ENCODE assay signal across 8 cellular contexts in genomic region chr2:175180701-175181103, GRCh38. TPM values are rescaled to one million over a fixed set of nuclear protein-coding genes. Genes with fewer than 3 reads are reported as not detected.
DNase-seq lines count a peak whose midpoint lies in the region; ATAC-seq and TF ChIP-seq lines count a peak whose summit lies in the region.

No MANE protein-coding gene starts in this region.

- H3K27ac ChIP-seq in GM23248 = peak overlapping the region; percentile 52
- H3K27ac ChIP-seq in lower lobe of right lung = peak overlapping the region; percentile 84

- peaks cover 37% of the 10 kb centered on the region for H3K36me3 Mint-ChIP-seq in WTC11

- H3K27me3 ChIP-seq in GM23248 (replicated peaks; ENCODE audit: insufficient read depth) = no peaks in the 10 kb centered on the region
- H3K27me3 ChIP-seq in lower lobe of right lung (ENCODE audit: low read depth) = no peaks in the 10 kb centered on the region

- H3F3A ChIP-seq in GM23248 (ENCODE audit: insufficient read depth) = peaks cover 30% of the 10 kb centered on the region; the same call in 1 of the 2 replicates

- H3K4me2 ChIP-seq in GM23248 (ENCODE audit: unreplicated experiment) = peak overlapping the region; percentile 93

- peaks cover 37% of the 10 kb centered on the region for H3K36me3 ChIP-seq in GM23248 (ENCODE audit: low read depth)
- peaks cover 41% of the 10 kb centered on the region for H3K36me3 ChIP-seq in lower lobe of right lung

- intact Hi-C loops in lower lobe of right lung (cut with DNase I) = no loop called here

- WGBS in GM23248 (ENCODE audit: low coverage in 1 of 2, low lambda C conversion rate in 2 of 2, missing lambda C conversion rate in 2 of 2), 2 experiments = 5 to 8% methylated on average over 10 of the region's 10 CpGs

- H3K4me1 ChIP-seq in GM23248 (ENCODE audit: insufficient read depth) = peaks cover 11% of the 10 kb centered on the region; the same call in 1 of the 2 replicates
- peaks cover 17% of the 10 kb centered on the region for H3K4me1 ChIP-seq in lower lobe of right lung

- peak overlapping the region; percentile 94 for H3K9ac ChIP-seq in GM23248

- H3K27me3 Mint-ChIP-seq in WTC11 (ENCODE audit: low read depth) = no peaks in the 10 kb centered on the region; the same call in 1 of the 2 replicates

- in situ Hi-C loops in GM23248 (cut with MboI) = no loop called here

- H3K4me3 ChIP-seq in GM12865 (ENCODE audit: low read depth, low read length) (peak overlapping the region; percentile 82), GM23248 (peak overlapping the region; percentile 97), lower lobe of right lung (peak overlapping the region; percentile 84)

- peak; percentile 51; the same call in 1 of the 2 replicates for ATAC-seq in WTC11
- ATAC-seq in lower lobe of right lung = peak; percentile 78 to 83

- peaks cover 12% of the 10 kb centered on the region for H3K4me1 Mint-ChIP-seq in WTC11

- no peak for TF ChIP-seq CTCF in GM12865 (IDR thresholded peaks at IDR 0.05; ENCODE audit: insufficient read depth, low read depth, low read length, missing control alignments)
- TF ChIP-seq CTCF in WTC11 (IDR thresholded peaks at IDR 0.05) = no peak
- no peak for TF ChIP-seq CTCF in lower lobe of right lung (IDR thresholded peaks at IDR 0.05)

- POLR2A ChIA-PET in WTC11 (lab: Charles Lee) = interaction anchor here (3.4 kb wide), 1 partner anchor 12 kb away, joined by 10 read pairs; the partner anchor contains the start of gene ATF2

- peaks cover 3% of the 10 kb centered on the region; the same call in 1 of the 2 replicates for H3K9me2 ChIP-seq in GM23248 (ENCODE audit: insufficient read depth)

- CTCF ChIA-PET in WTC11 (lab: Charles Lee) = interaction anchor here (1.2 kb wide), 1 partner anchor 12 kb away, joined by 3 read pairs; the partner anchor contains the start of gene ATF2

- peak overlapping the region; percentile 94 for H3K4me3 Mint-ChIP-seq in WTC11

- H2AFZ ChIP-seq in GM23248 = peak overlapping the region; percentile 99

- H4K20me1 ChIP-seq in GM23248 (ENCODE audit: insufficient read depth) = no peaks in the 10 kb centered on the region

- H3K9me3 ChIP-seq in GM23248 (ENCODE audit: low read depth) (no peaks in the 10 kb centered on the region), lower lobe of right lung (no peaks in the 10 kb centered on the region)

- peaks cover 7% of the 10 kb centered on the region; the same call in 1 of the 2 replicates for H3K9me3 Mint-ChIP-seq in WTC11

- H3K79me2 ChIP-seq in GM23248 (ENCODE audit: insufficient read depth) = peaks cover 57% of the 10 kb centered on the region

- DNase-seq in GM12865 (ENCODE audit: low read depth) = peak; percentile 71
- DNase-seq in GM23248 = peak; percentile 81
- DNase-seq in LoVo (ENCODE audit: low spot score) = peak; percentile 26
- peak; percentile 24 for DNase-seq in WTC11 (ENCODE audit: low spot score)
- peak; percentile 58 for DNase-seq in dermis blood vessel endothelial cell
- peak; percentile 51 for DNase-seq in lower lobe of right lung
- peak; percentile 32 for DNase-seq in stimulated activated CD8-positive, alpha-beta memory T cell treated with anti-CD3 and anti-CD28 coated beads, Interleukin-12 subunit alpha, Interleukin-12 subunit beta, amount 100 ng/mL, for 4 hours (ENCODE audit: low read depth)
- DNase-seq in GOT3 (lab: John Stamatoyannopoulos, UW) = no peak

- peak overlapping the region; percentile 78 for H3K27ac Mint-ChIP-seq in WTC11

TF ChIP-seq in WTC11, 78 proteins besides CTCF, POLR2A, EP300 and RAD21:
- TF ChIP-seq NFYB (CRISPR knock-in tag; conservative IDR thresholded peaks at IDR 0.05; ENCODE audit: low read depth) (no peak), ZNF317 (CRISPR knock-in tag; IDR thresholded peaks at IDR 0.05; ENCODE audit: borderline replicate concordance, low read depth) (no peak), FOXK1 (CRISPR knock-in tag; IDR thresholded peaks at IDR 0.05) (0 out of 2 replicates have a peak, but pooled peaks have one; percentile 44), CBFB (CRISPR knock-in tag; IDR thresholded peaks at IDR 0.05; ENCODE audit: low read depth) (no peak), ERG (CRISPR knock-in tag; IDR thresholded peaks at IDR 0.05) (no peak), ZNF232 (CRISPR knock-in tag; IDR thresholded peaks at IDR 0.05) (no peak)
- TF ChIP-seq, protein P1, sequence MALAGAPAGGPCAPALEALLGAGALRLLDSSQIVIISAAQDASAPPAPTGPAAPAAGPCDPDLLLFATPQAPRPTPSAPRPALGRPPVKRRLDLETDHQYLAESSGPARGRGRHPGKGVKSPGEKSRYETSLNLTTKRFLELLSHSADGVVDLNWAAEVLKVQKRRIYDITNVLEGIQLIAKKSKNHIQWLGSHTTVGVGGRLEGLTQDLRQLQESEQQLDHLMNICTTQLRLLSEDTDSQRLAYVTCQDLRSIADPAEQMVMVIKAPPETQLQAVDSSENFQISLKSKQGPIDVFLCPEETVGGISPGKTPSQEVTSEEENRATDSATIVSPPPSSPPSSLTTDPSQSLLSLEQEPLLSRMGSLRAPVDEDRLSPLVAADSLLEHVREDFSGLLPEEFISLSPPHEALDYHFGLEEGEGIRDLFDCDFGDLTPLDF (CRISPR knock-in tag; IDR thresholded peaks at IDR 0.05) = no peak

RNA-seq across cellular contexts. Expression of gene ATP5MC3, which starts 0.8 kb away (rescaled TPM):
- total RNA-seq in GM23248 (2014; rRNA removed; shearing (Covaris generic)) = 136 and 145 TPM in 2 replicates
- 365 and 370 TPM in 2 replicates for polyA plus RNA-seq in GM23248 (2016; fragmentation: Nextera tagmentation; extraction: Ambion mirVana)
- 332 to 370 TPM (median 341 TPM) in 3 replicates for total RNA-seq in WTC11 (2021)
- total RNA-seq in dermis blood vessel endothelial cell = 84.7 and 98.7 TPM in 2 replicates
- total RNA-seq in lower lobe of right lung = 133 TPM

RNA-seq across cellular contexts. Expression of gene ATF2, which starts 12.7 kb away (rescaled TPM):
- total RNA-seq in GM23248 (2014; rRNA removed; shearing (Covaris generic)) = 31.7 and 33.8 TPM in 2 replicates
- 26.8 and 29.5 TPM in 2 replicates for polyA plus RNA-seq in GM23248 (2016; fragmentation: Nextera tagmentation; extraction: Ambion mirVana)
- total RNA-seq in WTC11 (2021) (39.9 to 42.5 TPM (median 42.0 TPM) in 3 replicates), dermis blood vessel endothelial cell (56.8 and 66.5 TPM in 2 replicates), lower lobe of right lung (48.0 TPM)
